ENCODE assay signal across 8 cellular contexts in genomic region chr10:122112021-122112616, GRCh38.
DNase-seq lines count a peak whose midpoint lies in the region; ATAC-seq and TF ChIP-seq lines count a peak whose summit lies in the region.

No MANE protein-coding gene starts in this region.

- intact Hi-C loops in activated T-helper 2 cell treated with anti-CD3 and anti-CD28 coated beads, Interferon-gamma antibody, Interleukin-2, Interleukin-4, amounts not matched to agents 10 μg/mL and 5 μg/mL and 100 μg/mL, durations not matched to agents 14 hours and 24 hours and 36 hours (cut with micrococcal nuclease) = no loop called here
- intact Hi-C loops in activated naive CD4-positive, alpha-beta T cell treated with anti-CD3 and anti-CD28 coated beads for 36 hours (cut with micrococcal nuclease) = no loop called here

- peak; percentile 67 for ATAC-seq in GM18870 (IDR thresholded peaks at IDR 0.05; ENCODE audit: unreplicated experiment)

- H3K4me3 ChIP-seq in retinal pigment epithelial cell (ENCODE audit: low read length) = peak overlapping the region; percentile 53

- H3K36me3 Mint-ChIP-seq in activated T-helper 2 cell treated with anti-CD3 and anti-CD28 coated beads, Interferon-gamma antibody, Interleukin-2, Interleukin-4, amounts not matched to agents 10 μg/mL and 5 μg/mL and 100 μg/mL, durations not matched to agents 14 hours and 24 hours and 36 hours (ENCODE audit: low read depth) = no peaks in the 10 kb centered on the region
- no peaks in the 10 kb centered on the region for H3K36me3 Mint-ChIP-seq in activated naive CD4-positive, alpha-beta T cell treated with anti-CD3 and anti-CD28 coated beads for 36 hours (ENCODE audit: low read depth)

- no peaks in the 10 kb centered on the region for H3K9me3 Mint-ChIP-seq in activated T-helper 2 cell treated with anti-CD3 and anti-CD28 coated beads, Interferon-gamma antibody, Interleukin-2, Interleukin-4, amounts not matched to agents 10 μg/mL and 5 μg/mL and 100 μg/mL, durations not matched to agents 14 hours and 24 hours and 36 hours
- no peaks in the 10 kb centered on the region for H3K9me3 Mint-ChIP-seq in activated naive CD4-positive, alpha-beta T cell treated with anti-CD3 and anti-CD28 coated beads for 36 hours

- H3K27ac Mint-ChIP-seq in activated T-helper 2 cell treated with anti-CD3 and anti-CD28 coated beads, Interferon-gamma antibody, Interleukin-2, Interleukin-4, amounts not matched to agents 10 μg/mL and 5 μg/mL and 100 μg/mL, durations not matched to agents 14 hours and 24 hours and 36 hours = no peak overlapping the region
- no peak overlapping the region for H3K27ac Mint-ChIP-seq in activated naive CD4-positive, alpha-beta T cell treated with anti-CD3 and anti-CD28 coated beads for 36 hours

- H3K4me3 Mint-ChIP-seq in activated T-helper 2 cell treated with anti-CD3 and anti-CD28 coated beads, Interferon-gamma antibody, Interleukin-2, Interleukin-4, amounts not matched to agents 10 μg/mL and 5 μg/mL and 100 μg/mL, durations not matched to agents 14 hours and 24 hours and 36 hours (ENCODE audit: low read depth) = no peak overlapping the region
- H3K4me3 Mint-ChIP-seq in activated naive CD4-positive, alpha-beta T cell treated with anti-CD3 and anti-CD28 coated beads for 36 hours = no peak overlapping the region

- no peaks in the 10 kb centered on the region for H3K4me1 Mint-ChIP-seq in activated T-helper 2 cell treated with anti-CD3 and anti-CD28 coated beads, Interferon-gamma antibody, Interleukin-2, Interleukin-4, amounts not matched to agents 10 μg/mL and 5 μg/mL and 100 μg/mL, durations not matched to agents 14 hours and 24 hours and 36 hours (ENCODE audit: low read depth)
- peaks cover 6% of the 10 kb centered on the region for H3K4me1 Mint-ChIP-seq in activated naive CD4-positive, alpha-beta T cell treated with anti-CD3 and anti-CD28 coated beads for 36 hours (ENCODE audit: low read depth)

- in situ Hi-C loops in KBM-7 (cut with MboI; ENCODE audit: low pct_unique_long_range_greater_than_20kb, low sequenced_read_pairs) = no loop called here

- peaks cover 46% of the 10 kb centered on the region for H3K27me3 Mint-ChIP-seq in activated T-helper 2 cell treated with anti-CD3 and anti-CD28 coated beads, Interferon-gamma antibody, Interleukin-2, Interleukin-4, amounts not matched to agents 10 μg/mL and 5 μg/mL and 100 μg/mL, durations not matched to agents 14 hours and 24 hours and 36 hours (ENCODE audit: low read depth)
- peaks cover 32% of the 10 kb centered on the region for H3K27me3 Mint-ChIP-seq in activated naive CD4-positive, alpha-beta T cell treated with anti-CD3 and anti-CD28 coated beads for 36 hours (ENCODE audit: low read depth)

- TF ChIP-seq CTCF in retinal pigment epithelial cell (conservative IDR thresholded peaks at IDR 0.05; ENCODE audit: low read depth, low read length) = no peak

- CTCF ChIA-PET in activated naive CD4-positive, alpha-beta T cell treated with anti-CD3 and anti-CD28 coated beads for 36 hours (lab: Charles Lee) = no interaction called here

- DNase-seq in RKO (ENCODE audit: low spot score) = peak; percentile 91
- DNase-seq in fibroblast of peridontal ligament (ENCODE audit: extremely low read depth) = peak; percentile 71
- no peak for DNase-seq in retinal pigment epithelial cell (ENCODE audit: low read depth)
- no peak for DNase-seq in activated T-helper 2 cell treated with anti-CD3 and anti-CD28 coated beads, Interferon-gamma antibody, Interleukin-2, Interleukin-4, amounts not matched to agents 10 μg/mL and 5 μg/mL and 100 μg/mL, durations not matched to agents 14 hours and 24 hours and 36 hours (ENCODE audit: low spot score)
- DNase-seq in KBM-7 = no peak
- no peak for DNase-seq in UCSD-AML1 (lab: John Stamatoyannopoulos, UW; ENCODE audit: unreplicated experiment)
- DNase-seq in activated naive CD4-positive, alpha-beta T cell treated with anti-CD3 and anti-CD28 coated beads for 36 hours = no peak

Comparison
In these comparisons a context has a peak if more than half of its experiments do, and no peak if none do; other contexts are left out.
1. DNase-seq: peak in RKO (single experiment) and fibroblast of peridontal ligament (single experiment); none in retinal pigment epithelial cell (single experiment), activated T-helper 2 cell treated with anti-CD3 and anti-CD28 coated beads, Interferon-gamma antibody, Interleukin-2, Interleukin-4, amounts not matched to agents 10 μg/mL and 5 μg/mL and 100 μg/mL, durations not matched to agents 14 hours and 24 hours and 36 hours (single experiment), KBM-7 (single experiment), UCSD-AML1 (single experiment) and activated naive CD4-positive, alpha-beta T cell treated with anti-CD3 and anti-CD28 coated beads for 36 hours (single experiment).